ENCODE assay signal across 16 cellular contexts in the genomic region with DNA sequence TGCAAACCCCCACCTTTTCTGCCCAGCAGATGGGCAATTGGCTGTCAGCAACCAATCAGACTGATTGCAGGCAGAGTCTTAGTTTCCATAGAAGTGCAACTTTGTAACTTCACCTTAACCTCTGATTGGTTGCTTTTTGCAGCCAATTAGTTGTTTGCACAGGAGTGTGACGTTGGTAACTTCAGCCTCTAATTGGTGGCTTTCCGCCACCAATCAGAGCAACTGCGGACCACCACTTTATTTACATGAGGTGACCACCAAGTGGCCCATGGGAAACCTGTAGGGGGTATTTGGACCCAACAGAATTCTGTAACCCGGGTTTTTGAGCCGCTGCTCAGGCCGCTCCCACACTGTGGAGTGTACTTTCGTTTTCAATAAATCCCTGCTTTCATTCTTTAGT. TPM values are rescaled to one million over a fixed set of nuclear protein-coding genes. Genes with fewer than 3 reads are reported as not detected.
DNase-seq lines count a peak whose midpoint lies in the region; ATAC-seq and TF ChIP-seq lines count a peak whose summit lies in the region.
"Had no signal": no experiment of that assay in that cellular context is flagged by ENCODE, and none has a peak within 500 bp of the region (broad histone marks: within the 10 kb centered on the region; RNA-seq: fewer than 3 reads in every experiment).

No MANE protein-coding gene starts in this region.

- H3K9ac ChIP-seq in mucosa of rectum (ENCODE audit: low read depth in 1 of 2, low read length in 2 of 2) = peak overlapping the region; percentile 60 to 68
- H3K9ac ChIP-seq: GM23248 had no signal

- H3K27me3 ChIP-seq in breast epithelium (no peaks in the 10 kb centered on the region), dorsolateral prefrontal cortex (no peaks in the 10 kb centered on the region), mucosa of rectum (ENCODE audit: control insufficient read depth in 2 of 2, insufficient read depth in 2 of 2, low read length in 2 of 2) (no peaks in the 10 kb centered on the region), vagina (no peaks in the 10 kb centered on the region)

- BruUV-seq in MCF 10A (replicated peaks; lab: Mats Ljungman, UMichigan) = no TSS peak

- H3K27ac Mint-ChIP-seq in MCF 10A (ENCODE audit: low read depth, unreplicated experiment) = no peak overlapping the region
- H3K27ac Mint-ChIP-seq: stimulated activated memory B cell treated with anti-CD40 and anti-IgM and Interleukin-4, amounts not matched to agents 10 μg/mL and 1 μg/mL and 100 μg/mL, for 72 hours; T-helper 1 cell treated with Interleukin-12 subunit alpha and Interleukin-12 subunit beta and Interleukin-4 antibody, amounts not matched to agents 30 μg/mL and 1 μg/mL, for 36 hours had no signal

- H3K9me3 ChIP-seq in breast epithelium (no peaks in the 10 kb centered on the region), mucosa of rectum (ENCODE audit: control insufficient read depth in 2 of 2, low read length in 2 of 2) (no peaks in the 10 kb centered on the region), vagina (no peaks in the 10 kb centered on the region)
- H3K9me3 ChIP-seq: A549 had no signal

- H3K4me3 Mint-ChIP-seq in MCF 10A (ENCODE audit: unreplicated experiment) = no peak overlapping the region
- H3K4me3 Mint-ChIP-seq: central memory CD8-positive, alpha-beta T cell; stimulated activated memory B cell treated with anti-CD40 and anti-IgM and Interleukin-4, amounts not matched to agents 10 μg/mL and 1 μg/mL and 100 μg/mL, for 72 hours; T-helper 1 cell treated with Interleukin-12 subunit alpha and Interleukin-12 subunit beta and Interleukin-4 antibody, amounts not matched to agents 30 μg/mL and 1 μg/mL, for 36 hours had no signal

- TF ChIP-seq CTCF in breast epithelium (IDR thresholded peaks at IDR 0.05) = no peak
- no peak for TF ChIP-seq CTCF in MCF 10A (IDR thresholded peaks at IDR 0.05; ENCODE audit: unreplicated experiment)
- no peak for TF ChIP-seq CTCF in dorsolateral prefrontal cortex (IDR thresholded peaks at IDR 0.05 in 54 of 56, conservative IDR thresholded peaks at IDR 0.05 in 2 of 56; ENCODE audit: low read depth in 1 of 56, partially characterized antibody in 56 of 56)
- no peak for TF ChIP-seq CTCF in vagina (IDR thresholded peaks at IDR 0.05)

- H3K27ac ChIP-seq in breast epithelium (peak overlapping the region; percentile 59 to 65), dorsolateral prefrontal cortex (peak overlapping the region in 41 of 59 donors; percentile 3 to 84 (median 66)), mucosa of rectum (ENCODE audit: low read depth in 2 of 2, low read length in 2 of 2) (peak overlapping the region; percentile 71 to 74), vagina (peak overlapping the region; percentile 61)
- H3K27ac ChIP-seq: A549, GM23248 had no signal

- intact Hi-C loops in breast epithelium (cut with DNase I; ENCODE audit: low total_unique reads) = loop anchor here (5.0 kb wide), 1 partner anchor 662 kb away; no protein-coding TSS in a partner anchor
- intact Hi-C loops in MCF 10A (cut with micrococcal nuclease) = no loop called here
- intact Hi-C loops in dorsolateral prefrontal cortex (cut with DNase I) = no loop called here
- intact Hi-C loops in vagina (cut with DNase I) = no loop called here

- H3K36me3 ChIP-seq in breast epithelium (no peaks in the 10 kb centered on the region), mucosa of rectum (ENCODE audit: control insufficient read depth in 2 of 2, insufficient read depth in 2 of 2, low read length in 2 of 2) (no peaks in the 10 kb centered on the region), vagina (no peaks in the 10 kb centered on the region)

- H3K4me1 Mint-ChIP-seq in MCF 10A (ENCODE audit: insufficient read depth, unreplicated experiment) = peaks cover 11% of the 10 kb centered on the region
- H3K4me1 Mint-ChIP-seq: central memory CD8-positive, alpha-beta T cell had no signal

- TF ChIP-seq POLR2A in breast epithelium (IDR thresholded peaks at IDR 0.05) = no peak
- no peak for TF ChIP-seq POLR2A in vagina (IDR thresholded peaks at IDR 0.05)

- ATAC-seq in HG02840 (IDR thresholded peaks at IDR 0.05; ENCODE audit: low FRiP score, unreplicated experiment) = no peak
- ATAC-seq: A549; stimulated activated memory B cell treated with anti-CD40 and anti-IgM and Interleukin-4, amounts not matched to agents 10 μg/mL and 1 μg/mL and 100 μg/mL, for 72 hours had no signal

- no peaks in the 10 kb centered on the region for H3K9me3 Mint-ChIP-seq in MCF 10A (ENCODE audit: unreplicated experiment)
- H3K9me3 Mint-ChIP-seq: central memory CD8-positive, alpha-beta T cell; stimulated activated memory B cell treated with anti-CD40 and anti-IgM and Interleukin-4, amounts not matched to agents 10 μg/mL and 1 μg/mL and 100 μg/mL, for 72 hours; T-helper 1 cell treated with Interleukin-12 subunit alpha and Interleukin-12 subunit beta and Interleukin-4 antibody, amounts not matched to agents 30 μg/mL and 1 μg/mL, for 36 hours had no signal

- DNase-seq in breast epithelium (ENCODE audit: low spot score in 2 of 2) = no peak
- DNase-seq in MCF 10A (ENCODE audit: unreplicated experiment) = no peak
- DNase-seq in dorsolateral prefrontal cortex = peak in 1 of 10 donors; percentile 14
- DNase-seq in vagina (ENCODE audit: extremely low spot score in 2 of 2) = peak in 1 of 2 donors; percentile 40
- no peak for DNase-seq in Kasumi-1 (lab: John Stamatoyannopoulos, UW)
- DNase-seq in activated gamma-delta T cell (lab: John Stamatoyannopoulos, UW) = no peak
- DNase-seq: activated T-cell treated with anti-CD3 and anti-CD28 coated beads for 4 hours, glutamatergic neuron, GM23248, NCI-H524 treated with DMSO at 0.1 percent for 48 hours had no signal

- H3K4me1 ChIP-seq in breast epithelium (no peaks in the 10 kb centered on the region), mucosa of rectum (ENCODE audit: control insufficient read depth in 2 of 2, insufficient read depth in 2 of 2, low read length in 2 of 2) (peaks cover 10 to 11% of the 10 kb centered on the region in 2 donors), vagina (no peaks in the 10 kb centered on the region)

- H3K36me3 Mint-ChIP-seq in MCF 10A (ENCODE audit: insufficient read depth, unreplicated experiment) = no peaks in the 10 kb centered on the region

- POLR2A ChIA-PET in MCF 10A (lab: Yijun Ruan, JAX) = interaction anchor here (0.9 kb wide), 1 partner anchor 8 kb away, joined by 3 read pairs; no protein-coding TSS in a partner anchor

- CTCF ChIA-PET in MCF 10A (lab: Yijun Ruan, JAX) = interaction anchor here (3.4 kb wide), 1 partner anchor 13 kb away, joined by 13 read pairs; no protein-coding TSS in a partner anchor

- no peaks in the 10 kb centered on the region for H3K27me3 Mint-ChIP-seq in MCF 10A (ENCODE audit: insufficient read depth, unreplicated experiment)
- H3K27me3 Mint-ChIP-seq: central memory CD8-positive, alpha-beta T cell; stimulated activated memory B cell treated with anti-CD40 and anti-IgM and Interleukin-4, amounts not matched to agents 10 μg/mL and 1 μg/mL and 100 μg/mL, for 72 hours had no signal

- H3K4me3 ChIP-seq in breast epithelium = peak overlapping the region; percentile 20 to 59 (median 48)
- peak overlapping the region in 57 of 59 donors; percentile 7 to 70 (median 45) for H3K4me3 ChIP-seq in dorsolateral prefrontal cortex
- H3K4me3 ChIP-seq in mucosa of rectum (ENCODE audit: low read length in 2 of 2) = peak overlapping the region; percentile 60 to 82
- peak overlapping the region in 1 of 2 donors; percentile 40 for H3K4me3 ChIP-seq in vagina
- H3K4me3 ChIP-seq: A549, GM23248 had no signal

RNA-seq across cellular contexts. Expression of a gene that starts 32.3 kb away (rescaled TPM):
- total RNA-seq in breast epithelium (100 to 1,000 TPM in 1 of 3 donors, 10 to 100 TPM in 2; 45.0 to 113 (median 100.0) TPM), MCF 10A (2022) (33.9 and 41.6 TPM in 2 replicates), dorsolateral prefrontal cortex (100 to 1,000 TPM in 21 of 120 experiments, 10 to 100 TPM in 99; 58.4 to 148 (median 88.8) TPM), vagina (52.5 TPM)

RNA-seq across cellular contexts. Expression of a gene that starts 36.0 kb away (rescaled TPM):
- total RNA-seq in breast epithelium (100 to 1,000 TPM in 1 of 3 donors, 10 to 100 TPM in 2; 26.7 to 236 (median 41.4) TPM), MCF 10A (2022) (8.0 and 8.2 TPM in 2 replicates), dorsolateral prefrontal cortex (100 to 1,000 TPM in 1 of 120 experiments, 10 to 100 TPM in 117, 1 to 10 TPM in 2; 8.2 to 102 (median 37.2) TPM), vagina (127 TPM)

RNA-seq across cellular contexts. Expression of a gene that starts 53.5 kb away (rescaled TPM):
- total RNA-seq in breast epithelium = under 1 TPM in 2 of 3 donors, not detected in 1; 0.33 to 0.59 TPM
- 0.93 TPM in 1 of 2 replicates, not detected in the other for total RNA-seq in MCF 10A (2022)
- total RNA-seq in dorsolateral prefrontal cortex = 10 to 100 TPM in 109 of 120 experiments, 1 to 10 TPM in 11; 5.0 to 21.8 (median 13.1) TPM
- total RNA-seq in vagina = not detected
- total RNA-seq: GM23248 had no signal
